In genomic region chr7:45625067-45625466, GRCh38 we compare ENCODE assay signal across 23 cellular contexts. TPM values are rescaled to one million over a fixed set of nuclear protein-coding genes. Genes with fewer than 3 reads are reported as not detected.
DNase-seq lines count a peak whose midpoint lies in the region; ATAC-seq, FAIRE-seq and TF ChIP-seq lines count a peak whose summit lies in the region.
"Had no signal": no experiment of that assay in that cellular context is flagged by ENCODE, and none has a peak within 500 bp of the region (broad histone marks: within the 10 kb centered on the region; RNA-seq: fewer than 3 reads in every experiment).

No MANE protein-coding gene starts in this region.

- H3K4me2 ChIP-seq in GM23248 (ENCODE audit: unreplicated experiment), result no peak overlapping the region
- H3K4me2 ChIP-seq: SK-N-SH had no signal

- peak overlapping the region; percentile 6 for H3K27ac Mint-ChIP-seq in nephron progenitor cell
- H3K27ac Mint-ChIP-seq: B cell; CD4-positive, CD25-positive, alpha-beta regulatory T cell had no signal

- no peak overlapping the region for H2AFZ ChIP-seq in GM23248

- H3K79me2 ChIP-seq in GM23248 (ENCODE audit: insufficient read depth), result no peaks in the 10 kb centered on the region

- H3K9ac ChIP-seq in GM23248, result no peak overlapping the region
- H3K9ac ChIP-seq: SK-N-SH had no signal

- H3K9me3 ChIP-seq in GM23248 (ENCODE audit: low read depth), result no peaks in the 10 kb centered on the region
- H3K9me3 ChIP-seq: SK-N-SH had no signal

- 14 to 16% methylated on average over 7 of the region's 7 CpGs for WGBS in GM23248 (ENCODE audit: low coverage in 1 of 2, low lambda C conversion rate in 2 of 2, missing lambda C conversion rate in 2 of 2), 2 experiments

- peaks cover 13% of the 10 kb centered on the region for H3K36me3 Mint-ChIP-seq in nephron progenitor cell (ENCODE audit: low read depth)
- H3K36me3 Mint-ChIP-seq: CD4-positive, CD25-positive, alpha-beta regulatory T cell had no signal

- no peaks in the 10 kb centered on the region for H4K20me1 ChIP-seq in GM23248 (ENCODE audit: insufficient read depth)

- H3K27me3 Mint-ChIP-seq in nephron progenitor cell (ENCODE audit: low read depth, poor library complexity), result peaks cover 4% of the 10 kb centered on the region
- H3K27me3 Mint-ChIP-seq: B cell; CD4-positive, CD25-positive, alpha-beta regulatory T cell had no signal

- no peak overlapping the region for H3K4me3 Mint-ChIP-seq in nephron progenitor cell
- H3K4me3 Mint-ChIP-seq: B cell; CD4-positive, CD25-positive, alpha-beta regulatory T cell had no signal

- no peaks in the 10 kb centered on the region for H3K4me1 ChIP-seq in GM23248 (ENCODE audit: insufficient read depth)

- H3K9me2 ChIP-seq in GM23248 (ENCODE audit: insufficient read depth), result no peaks in the 10 kb centered on the region
- H3K9me2 ChIP-seq: SK-N-SH had no signal

- peaks cover 8% of the 10 kb centered on the region for H3K9me3 Mint-ChIP-seq in nephron progenitor cell

- no peak overlapping the region for H3K4me3 ChIP-seq in GM23248
- H3K4me3 ChIP-seq in bronchial epithelial cell (ENCODE audit: low read depth, low read length), result no peak overlapping the region
- H3K4me3 ChIP-seq: MG63 had no signal

- H3K27me3 ChIP-seq in GM23248 (replicated peaks; ENCODE audit: insufficient read depth), result 0 out of 2 replicates have a peak, but pooled peaks cover 3% of the 10 kb centered on the region
- no peaks in the 10 kb centered on the region for H3K27me3 ChIP-seq in bronchial epithelial cell (ENCODE audit: control insufficient read depth, insufficient read depth, low read length)
- H3K27me3 ChIP-seq: MG63 had no signal

- no peaks in the 10 kb centered on the region for H3K4me1 Mint-ChIP-seq in nephron progenitor cell
- H3K4me1 Mint-ChIP-seq: B cell; CD4-positive, CD25-positive, alpha-beta regulatory T cell had no signal

- H3F3A ChIP-seq in GM23248 (ENCODE audit: insufficient read depth), result no peaks in the 10 kb centered on the region

- in situ Hi-C loops in GM23248 (cut with MboI), result no loop called here

- no peak for TF ChIP-seq CTCF in bronchial epithelial cell (IDR thresholded peaks at IDR 0.05; ENCODE audit: insufficient read depth, low read length, severe bottlenecking)
- TF ChIP-seq CTCF in nephron progenitor cell (IDR thresholded peaks at IDR 0.05), result no peak

- H3K27ac ChIP-seq in GM23248, result no peak overlapping the region
- H3K27ac ChIP-seq: HL-60 had no signal

- DNase-seq in AG20443 (ENCODE audit: low spot score) (peak; percentile 57), GM23248 (peak; percentile 61), bronchial epithelial cell (ENCODE audit: low read depth) (no peak), nephron progenitor cell (no peak), glomerular visceral epithelial cell (ENCODE audit: extremely low spot score) (no peak), sciatic nerve (ENCODE audit: low spot score) (no peak)
- DNase-seq: CD4-positive, CD25-positive, alpha-beta regulatory T cell; COR-L47; DMS 273 treated with DMSO at 0.1 percent for 48 hours; DND-41; GDM1; H7; MG63; NCI-H1048; NCI-H1436; NCI-H2029; NCI-H748 treated with DMSO at 0.1 percent for 48 hours; SHP77; SK-N-SH had no signal

- no peak for ATAC-seq in GM19035 (IDR thresholded peaks at IDR 0.05; ENCODE audit: unreplicated experiment)
- ATAC-seq in sciatic nerve, result no peak

- peak; percentile 64 for FAIRE-seq in bronchial epithelial cell (lab: Jason Lieb, UNC)
- FAIRE-seq: RCC 7860 had no signal

- no peaks in the 10 kb centered on the region for H3K36me3 ChIP-seq in GM23248 (ENCODE audit: low read depth)
- no peaks in the 10 kb centered on the region for H3K36me3 ChIP-seq in bronchial epithelial cell (ENCODE audit: control insufficient read depth, insufficient read depth, low read length)
- H3K36me3 ChIP-seq: MG63 had no signal

- intact Hi-C loops in sciatic nerve (cut with DNase I), result no loop called here

RNA-seq across cellular contexts. Expression of gene ADCY1, which starts 50.9 kb away (rescaled TPM):
- total RNA-seq in GM23248 (2014; rRNA removed; shearing (Covaris generic)), result 0.11 TPM in 1 of 2 replicates, not detected in the other
- not detected in 2 replicates for polyA plus RNA-seq in GM23248 (2016; fragmentation: Nextera tagmentation; extraction: Ambion mirVana)
- total RNA-seq in bronchial epithelial cell (0.79 and 1.0 TPM in 2 replicates), sciatic nerve (5.5 TPM)
- total RNA-seq: CD4-positive, CD25-positive, alpha-beta regulatory T cell had no signal
- polyA plus RNA-seq: CD4-positive, CD25-positive, alpha-beta regulatory T cell had no signal

Comparison
In these comparisons a context has a peak if more than half of its experiments do, and no peak if none do; other contexts are left out.
1. DNase-seq: peak in AG20443 (single experiment) and GM23248 (single experiment); none in bronchial epithelial cell (single experiment), nephron progenitor cell (single experiment), glomerular visceral epithelial cell (single experiment) and sciatic nerve (single experiment).